17 cellular contexts compared by ENCODE assay signal in genomic region chr11:2877474-2877873, GRCh38. TPM values are rescaled to one million over a fixed set of nuclear protein-coding genes. Genes with fewer than 3 reads are reported as not detected.
DNase-seq lines count a peak whose midpoint lies in the region; ATAC-seq and TF ChIP-seq lines count a peak whose summit lies in the region.
"Had no signal": no experiment of that assay in that cellular context is flagged by ENCODE, and none has a peak within 500 bp of the region (broad histone marks: within the 10 kb centered on the region; RNA-seq: fewer than 3 reads in every experiment).

No MANE protein-coding gene starts in this region.

- no peaks in the 10 kb centered on the region for H3K9me3 ChIP-seq in lower lobe of right lung
- H3K9me3 ChIP-seq in adrenal gland (replicated peaks in 1 of 3): no peaks in the 10 kb centered on the region

- TF ChIP-seq POLR2A in adrenal gland (IDR thresholded peaks at IDR 0.05): no peak

- no peaks in the 10 kb centered on the region for H3K27me3 ChIP-seq in lower lobe of right lung (ENCODE audit: low read depth)
- H3K27me3 ChIP-seq in adrenal gland: no peaks in the 10 kb centered on the region

- peaks cover 3% of the 10 kb centered on the region for H3K4me1 ChIP-seq in lower lobe of right lung
- H3K4me1 ChIP-seq in adrenal gland (replicated peaks in 1 of 2): peaks cover 0 to 1% of the 10 kb centered on the region in 2 donors

- H3K36me3 ChIP-seq in lower lobe of right lung (no peaks in the 10 kb centered on the region), adrenal gland (replicated peaks in 1 of 2) (no peaks in the 10 kb centered on the region)

- H3K4me3 ChIP-seq in lower lobe of right lung (no peak overlapping the region), adrenal gland (no peak overlapping the region)
- H3K4me3 ChIP-seq: BLaER1 treated with 17β-estradiol and CSF1 and Interleukin-3, amounts not matched to agents 10 nM and 100 nM; GM12878 had no signal

- H3K27ac ChIP-seq in lower lobe of right lung: no peak overlapping the region
- H3K27ac ChIP-seq in adrenal gland: no peak overlapping the region
- H3K27ac ChIP-seq: BLaER1 treated with 17β-estradiol and CSF1 and Interleukin-3, amounts not matched to agents 10 nM and 100 nM had no signal

- TF ChIP-seq CTCF in lower lobe of right lung (IDR thresholded peaks at IDR 0.05) (no peak), adrenal gland (IDR thresholded peaks at IDR 0.05) (no peak)

- ATAC-seq in Right ventricle myocardium superior (ENCODE audit: poor library complexity) (peak; percentile 45), esophagus mucosa (peak; percentile 44), lower lobe of right lung (peak; percentile 21 to 25), HG02884 (IDR thresholded peaks at IDR 0.05; ENCODE audit: unreplicated experiment) (no peak)
- ATAC-seq: CD8-positive, alpha-beta T cell; GM12878; HepG2 had no signal

- intact Hi-C loops in Right ventricle myocardium superior (cut with DNase I) (no loop called here), cardiac septum (cut with DNase I) (no loop called here), lower lobe of right lung (cut with DNase I) (no loop called here), adrenal gland (cut with DNase I) (no loop called here)

- WGBS in adrenal gland, 4 donors: 82 to 95% (median 91%) methylated on average over 6 of the region's 6 CpGs

- DNase-seq in Right ventricle myocardium superior: no peak
- DNase-seq in cardiac septum (ENCODE audit: low spot score): no peak
- no peak for DNase-seq in lower lobe of right lung
- DNase-seq in NCI-H1092 treated with DMSO at 0.1 percent for 48 hours (lab: John Stamatoyannopoulos, UW): no peak
- no peak for DNase-seq in adrenal gland
- DNase-seq: Calu3; CD8-positive, alpha-beta T cell; DMS79 treated with DMSO at 0.1 percent for 48 hours; EL; GOT3; H7 had no signal

RNA-seq across cellular contexts. Expression of gene CDKN1C, which starts 8.1 kb away (rescaled TPM):
- total RNA-seq in Right ventricle myocardium superior (37.7 TPM), cardiac septum (11.5 TPM), esophagus mucosa (3.5 TPM), lower lobe of right lung (39.5 TPM), adrenal gland (100 to 1,000 TPM in 7 of 8 donors, 10 to 100 TPM in 1; 32.8 to 817 (median 464) TPM)
- 100 to 1,000 TPM in 2 of 3 donors, 10 to 100 TPM in 1; 17.7 to 229 (median 152) TPM for polyA plus RNA-seq in adrenal gland
- total RNA-seq: HepG2 had no signal
- polyA plus RNA-seq: HepG2 had no signal

RNA-seq across cellular contexts. Expression of gene PHLDA2, which starts 51.7 kb away (rescaled TPM):
- total RNA-seq in Right ventricle myocardium superior (1.1 TPM), cardiac septum (2.1 TPM), esophagus mucosa (45.0 TPM), lower lobe of right lung (7.2 TPM), adrenal gland (1 to 10 TPM in 6 of 8 donors, not detected in 2; 1.4 to 8.7 (median 2.3) TPM)
- 1 to 10 TPM in 2 of 3 donors, not detected in 1; 1.1 to 8.9 TPM for polyA plus RNA-seq in adrenal gland
- total RNA-seq: B cell had no signal
